ENCODE assay signal across 7 cellular contexts in the genomic region with DNA sequence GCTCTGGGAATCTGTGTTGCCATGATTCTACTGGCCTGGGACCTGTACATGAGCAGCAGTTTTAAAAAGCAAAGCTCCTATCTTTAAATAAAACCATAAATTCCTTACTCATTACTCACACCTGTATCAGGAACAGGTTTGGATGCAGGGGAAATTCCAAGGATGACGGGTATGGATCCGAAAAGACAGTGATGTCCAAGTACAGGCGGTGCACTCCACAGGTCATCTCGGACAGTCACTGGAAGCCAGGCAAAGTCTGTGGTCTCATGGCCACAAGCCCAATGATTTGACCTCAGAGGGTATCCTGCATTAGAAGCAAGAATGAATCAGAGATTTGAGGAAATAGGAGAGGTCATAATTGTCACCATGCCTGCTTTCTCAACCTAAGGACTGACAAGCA.
DNase-seq lines count a peak whose midpoint lies in the region; ATAC-seq and TF ChIP-seq lines count a peak whose summit lies in the region.
"Not testable (repeated sequence)": the region's sequence is repeated elsewhere in the genome, so short reads cannot be mapped to it uniquely, and the experiment has no call there.

No MANE protein-coding gene starts in this region.

- not testable (repeated sequence) for H3K4me3 ChIP-seq in PC-3 (ENCODE audit: low read length); mammary epithelial cell (replicated peaks in 1 of 3; ENCODE audit: insufficient read depth in 1 of 3, low read depth in 2 of 3, low read length in 3 of 3); fibroblast of mammary gland (ENCODE audit: control insufficient read depth, low read depth, low read length)

- dilution Hi-C loops in mammary epithelial cell (cut with HindIII; ENCODE audit: low sequenced_read_pairs) = not testable (repeated sequence)

- H3K79me2 ChIP-seq in PC-3 (ENCODE audit: low read length); mammary epithelial cell (ENCODE audit: insufficient read depth, low read length): not testable (repeated sequence)

- not testable (repeated sequence) for TF ChIP-seq CTCF in PC-3 (conservative IDR thresholded peaks at IDR 0.05; ENCODE audit: low read depth, low read length); mammary epithelial cell (conservative IDR thresholded peaks at IDR 0.05 in 1 of 2, IDR thresholded peaks at IDR 0.05 in 1 of 2; ENCODE audit: extremely low read depth in 1 of 2, insufficient read depth in 1 of 2, low read depth in 1 of 2, low read length in 2 of 2); fibroblast of mammary gland (conservative IDR thresholded peaks at IDR 0.05; ENCODE audit: control insufficient read depth, insufficient read depth, low read depth, low read length)

- H3K27me3 ChIP-seq in PC-3 (ENCODE audit: low read length); mammary epithelial cell (ENCODE audit: insufficient read depth, low read length): not testable (repeated sequence)

- intact Hi-C loops in PC-3 (cut with micrococcal nuclease); mammary epithelial cell (cut with micrococcal nuclease): not testable (repeated sequence)

- H3K4me1 ChIP-seq in PC-3 (ENCODE audit: insufficient read depth, low read length); mammary epithelial cell (ENCODE audit: insufficient read depth, low read length): not testable (repeated sequence)

- POLR2A ChIA-PET in PC-3 (lab: Charles Lee; ENCODE audit: unreplicated experiment) = not testable (repeated sequence)

- not testable (repeated sequence) for H3K9ac ChIP-seq in PC-3 (ENCODE audit: low read length); mammary epithelial cell (ENCODE audit: insufficient read depth, low read length)

- H3K36me3 ChIP-seq in PC-3 (ENCODE audit: low read depth, low read length); mammary epithelial cell (ENCODE audit: insufficient read depth, low read length): not testable (repeated sequence)

- in situ Hi-C loops in mammary epithelial cell (cut with MboI; ENCODE audit: low sequenced_read_pairs in 2 of 2) = not testable (repeated sequence)

- CTCF ChIA-PET in PC-3 (lab: Charles Lee); mammary epithelial cell (lab: Charles Lee; ENCODE audit: low non-redundant PET): not testable (repeated sequence)

- not testable (repeated sequence) for H3K4me2 ChIP-seq in PC-3 (ENCODE audit: low read length); mammary epithelial cell (ENCODE audit: insufficient read depth, low read depth, low read length)

- DNase-seq in EL (peak; percentile 45), HS-27A (ENCODE audit: low read depth) (peak; percentile 8), PC-3 (peak; percentile 69), amniotic epithelial cell (ENCODE audit: low read depth) (peak; percentile 7), mammary epithelial cell (peak; percentile 28), fibroblast of mammary gland (ENCODE audit: low read depth) (peak; percentile 3), lung microvascular endothelial cell (ENCODE audit: low read depth in 2 of 2) (peak; percentile 2 to 36)

- H3K27ac ChIP-seq in PC-3 (ENCODE audit: low read length); mammary epithelial cell (ENCODE audit: insufficient read depth, low read depth, low read length): not testable (repeated sequence)

- not testable (repeated sequence) for H2AFZ ChIP-seq in PC-3 (ENCODE audit: low read length); mammary epithelial cell (ENCODE audit: low read depth, low read length)

- BruUV-seq in PC-3 (replicated peaks; lab: Mats Ljungman, UMichigan); mammary epithelial cell (replicated peaks; lab: Mats Ljungman, UMichigan): not testable (repeated sequence)

- WGBS in mammary epithelial cell (ENCODE audit: low coverage, missing lambda C conversion rate) = 23% methylated on average over 4 of the region's 4 CpGs

- peak; percentile 91 for ATAC-seq in PC-3

- H4K20me1 ChIP-seq in PC-3 (ENCODE audit: low read length); mammary epithelial cell (ENCODE audit: insufficient read depth, low read length): not testable (repeated sequence)

- H3F3A ChIP-seq in PC-3 (ENCODE audit: low read length, unreplicated experiment) = not testable (repeated sequence)

- H3K9me3 ChIP-seq in PC-3 (ENCODE audit: low read length); mammary epithelial cell (replicated peaks; ENCODE audit: insufficient read depth, low read length): not testable (repeated sequence)

- H3K9me2 ChIP-seq in PC-3 (replicated peaks; ENCODE audit: low read length) = not testable (repeated sequence)

Comparison
In these comparisons a context has a peak if more than half of its experiments do, and no peak if none do; other contexts are left out.
1. DNase-seq: peak in every context shown above with its lines; median percentile 69 in PC-3; 45 in EL; 28 in mammary epithelial cell; 19 in lung microvascular endothelial cell; 8 in HS-27A; 7 in amniotic epithelial cell; 3 in fibroblast of mammary gland.